Comparison of ENCODE assay signal across 22 cellular contexts in the genomic region with DNA sequence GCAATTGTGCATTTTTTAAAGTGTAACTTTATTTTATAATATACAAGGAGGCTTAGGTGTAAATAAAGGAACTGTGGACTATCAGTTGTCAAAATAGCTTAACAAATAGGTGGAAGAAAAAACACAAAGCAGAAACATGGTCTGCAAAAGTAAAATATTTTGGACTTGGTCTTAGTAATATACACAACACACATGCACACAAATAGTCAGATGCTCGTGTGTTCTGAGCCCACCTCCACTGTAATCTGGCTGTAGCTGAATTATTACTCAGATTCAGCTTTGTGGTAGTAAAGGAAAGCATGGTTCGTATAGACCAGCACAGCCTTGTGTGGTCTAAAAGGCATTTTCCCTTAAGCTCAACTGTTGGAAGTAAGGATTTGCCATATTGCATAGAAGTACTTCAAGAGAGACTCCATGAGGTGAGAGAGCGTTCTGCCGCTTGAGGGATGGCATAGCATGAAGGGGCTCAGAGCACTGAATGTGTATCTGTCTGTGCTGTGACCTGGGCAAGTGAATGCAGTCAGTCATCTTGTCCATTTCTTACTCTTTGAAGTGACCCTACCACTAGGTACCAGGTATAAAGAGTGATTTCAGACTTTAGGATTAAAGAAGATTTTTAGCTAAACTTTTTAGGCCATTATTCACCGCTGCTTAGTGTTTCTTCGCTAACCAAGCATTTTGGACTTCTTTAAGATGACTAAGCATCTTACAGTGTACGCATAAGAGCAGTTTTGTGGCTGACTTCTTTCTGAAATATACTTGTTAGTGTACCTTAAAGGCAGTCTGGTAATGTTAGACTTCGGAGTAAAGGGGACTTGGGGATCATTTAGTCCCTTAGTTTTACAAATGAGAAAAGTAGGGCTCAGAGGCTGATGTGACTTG. TPM values are rescaled to one million over a fixed set of nuclear protein-coding genes. Genes with fewer than 3 reads are reported as not detected.
A peak's percentile ranks its signal among the peaks of the same experiment; 100 is the strongest.
DNase-seq lines count a peak whose midpoint lies in the region; ATAC-seq and TF ChIP-seq lines count a peak whose summit lies in the region.
"Had no signal": no experiment of that assay in that cellular context is flagged by ENCODE, and none has a peak within 500 bp of the region (broad histone marks: within the 10 kb centered on the region; RNA-seq: fewer than 3 reads in every experiment).

No MANE protein-coding gene starts in this region.

- no peak for TF ChIP-seq CTCF in heart left ventricle (IDR thresholded peaks at IDR 0.05)
- no peak for TF ChIP-seq CTCF in chondrocyte (IDR thresholded peaks at IDR 0.05)
- no peak for TF ChIP-seq CTCF in osteoblast (IDR thresholded peaks at IDR 0.05; ENCODE audit: extremely low read depth, low read depth, low read length)
- TF ChIP-seq CTCF in thyroid gland (IDR thresholded peaks at IDR 0.05): no peak
- no peak for TF ChIP-seq CTCF in MCF 10A (IDR thresholded peaks at IDR 0.05; ENCODE audit: unreplicated experiment)
- no peak for TF ChIP-seq CTCF in WERI-Rb-1 (IDR thresholded peaks at IDR 0.05; ENCODE audit: low read depth, low read length)

- peaks cover 69% of the 10 kb centered on the region for H3K79me2 ChIP-seq in osteoblast (ENCODE audit: insufficient read depth, low read length)

- H3K27ac Mint-ChIP-seq in chondrocyte (ENCODE audit: unreplicated experiment) (peak overlapping the region; percentile 96), MCF 10A (ENCODE audit: low read depth, unreplicated experiment) (no peak overlapping the region)
- H3K27ac Mint-ChIP-seq: activated naive CD8-positive, alpha-beta T cell treated with anti-CD3 and anti-CD28 coated beads, Interleukin-2, amount 10 ng/mL, durations not matched to agents 7 days and 5 days; activated T-helper 2 cell treated with anti-CD3 and anti-CD28 coated beads, Interferon-gamma antibody, Interleukin-2, Interleukin-4, amounts not matched to agents 10 μg/mL and 5 μg/mL and 100 μg/mL, durations not matched to agents 14 hours and 24 hours and 36 hours; nephron progenitor cell; stimulated activated memory B cell treated with anti-CD40 and anti-IgM and Interleukin-4, amounts not matched to agents 10 μg/mL and 1 μg/mL and 100 μg/mL, for 72 hours; T-cell had no signal

- H3K27ac ChIP-seq in right cardiac atrium (ENCODE audit: low read length): peak overlapping the region; percentile 38
- peak overlapping the region in 3 of 12 donors; percentile 16 to 96 (median 17) for H3K27ac ChIP-seq in heart left ventricle
- peak overlapping the region; percentile 63 for H3K27ac ChIP-seq in osteoblast (ENCODE audit: low read depth, low read length)
- H3K27ac ChIP-seq in thyroid gland: no peak overlapping the region
- no peak overlapping the region for H3K27ac ChIP-seq in WERI-Rb-1
- H3K27ac ChIP-seq: skin epidermis had no signal

- no TSS peak for BruUV-seq in MCF 10A (replicated peaks; lab: Mats Ljungman, UMichigan)

- ATAC-seq in right cardiac atrium (no peak), heart left ventricle (no peak), GM21447 (IDR thresholded peaks at IDR 0.05; ENCODE audit: unreplicated experiment) (no peak)
- ATAC-seq: left lobe of liver; stimulated activated memory B cell treated with anti-CD40 and anti-IgM and Interleukin-4, amounts not matched to agents 10 μg/mL and 1 μg/mL and 100 μg/mL, for 72 hours; T-cell had no signal

- H3K36me3 ChIP-seq in heart left ventricle (peaks cover 7 to 86% (median 68%) of the 10 kb centered on the region in 9 donors), osteoblast (ENCODE audit: insufficient read depth, low read length) (peaks cover 96% of the 10 kb centered on the region), thyroid gland (peaks cover 46 to 52% of the 10 kb centered on the region in 2 donors), WERI-Rb-1 (peaks cover 60% of the 10 kb centered on the region)

- no peaks in the 10 kb centered on the region for H3K9me3 Mint-ChIP-seq in chondrocyte (ENCODE audit: low read depth)
- no peaks in the 10 kb centered on the region for H3K9me3 Mint-ChIP-seq in MCF 10A (ENCODE audit: unreplicated experiment)
- H3K9me3 Mint-ChIP-seq: activated naive CD8-positive, alpha-beta T cell treated with anti-CD3 and anti-CD28 coated beads, Interleukin-2, amount 10 ng/mL, durations not matched to agents 7 days and 5 days; activated T-helper 2 cell treated with anti-CD3 and anti-CD28 coated beads, Interferon-gamma antibody, Interleukin-2, Interleukin-4, amounts not matched to agents 10 μg/mL and 5 μg/mL and 100 μg/mL, durations not matched to agents 14 hours and 24 hours and 36 hours; nephron progenitor cell; stimulated activated memory B cell treated with anti-CD40 and anti-IgM and Interleukin-4, amounts not matched to agents 10 μg/mL and 1 μg/mL and 100 μg/mL, for 72 hours; T-cell had no signal

- H2AFZ ChIP-seq in osteoblast (ENCODE audit: low read length): no peak overlapping the region

- H3K27me3 ChIP-seq in right cardiac atrium (ENCODE audit: control insufficient read depth, insufficient read depth) (no peaks in the 10 kb centered on the region), heart left ventricle (no peaks in the 10 kb centered on the region), osteoblast (ENCODE audit: insufficient read depth, low read length) (no peaks in the 10 kb centered on the region), thyroid gland (no peaks in the 10 kb centered on the region), WERI-Rb-1 (ENCODE audit: insufficient read depth, low read depth, severe bottlenecking) (no peaks in the 10 kb centered on the region)

- CTCF ChIA-PET in MCF 10A (lab: Yijun Ruan, JAX): interaction anchor here (0.6 to 2.7 kb wide), 4 partner anchors 10 to 275 kb away, joined by 3 to 16 read pairs (median 4); no protein-coding TSS in a partner anchor

- POLR2A ChIA-PET in MCF 10A (lab: Yijun Ruan, JAX): interaction anchor here (0.5 kb wide), 1 partner anchor 66 kb away, joined by 3 read pairs; no protein-coding TSS in a partner anchor

- TF ChIP-seq POLR2A in heart left ventricle (IDR thresholded peaks at IDR 0.05) (no peak), thyroid gland (IDR thresholded peaks at IDR 0.05) (no peak)

- H4K20me1 ChIP-seq in osteoblast (ENCODE audit: insufficient read depth, low read length): peaks cover 80% of the 10 kb centered on the region

- H3K9me3 ChIP-seq in right cardiac atrium (ENCODE audit: control insufficient read depth, low read length): no peaks in the 10 kb centered on the region
- no peaks in the 10 kb centered on the region for H3K9me3 ChIP-seq in heart left ventricle
- H3K9me3 ChIP-seq in osteoblast (ENCODE audit: low read depth, low read length): no peaks in the 10 kb centered on the region
- no peaks in the 10 kb centered on the region for H3K9me3 ChIP-seq in thyroid gland
- no peaks in the 10 kb centered on the region for H3K9me3 ChIP-seq in WERI-Rb-1 (ENCODE audit: severe bottlenecking)

- DNase-seq in right cardiac atrium (no peak), heart left ventricle (no peak), chondrocyte (ENCODE audit: low spot score) (no peak), osteoblast (ENCODE audit: insufficient read length, low spot score, missing footprints) (peak; percentile 86), thyroid gland (no peak), MCF 10A (ENCODE audit: unreplicated experiment) (no peak), WERI-Rb-1 (no peak)
- DNase-seq: activated CD4-positive, alpha-beta T cell treated with anti-CD3 and anti-CD28 coated beads, Interleukin-2, amount 50 U/mL, for 1 hour; activated naive CD8-positive, alpha-beta T cell treated with anti-CD3 and anti-CD28 coated beads, Interleukin-2, amount 10 ng/mL, durations not matched to agents 7 days and 5 days; cortex of kidney; NCI-H1105; NCI-H2081 treated with DMSO at 0.1 percent for 48 hours; nephron progenitor cell; SIG-M5; stimulated activated CD4-positive, alpha-beta T cell treated with anti-CD3 and anti-CD28 coated beads, Interleukin-2, amount 100 ng/mL, for 24 hours; T-cell had no signal

- H3K27me3 Mint-ChIP-seq in chondrocyte (ENCODE audit: low read depth) (no peaks in the 10 kb centered on the region), MCF 10A (ENCODE audit: insufficient read depth, unreplicated experiment) (no peaks in the 10 kb centered on the region)
- H3K27me3 Mint-ChIP-seq: activated naive CD8-positive, alpha-beta T cell treated with anti-CD3 and anti-CD28 coated beads, Interleukin-2, amount 10 ng/mL, durations not matched to agents 7 days and 5 days; progenitor cell of endocrine pancreas; stimulated activated memory B cell treated with anti-CD40 and anti-IgM and Interleukin-4, amounts not matched to agents 10 μg/mL and 1 μg/mL and 100 μg/mL, for 72 hours; T-cell had no signal

- H3K4me2 ChIP-seq in osteoblast (ENCODE audit: insufficient read depth, low read length): no peak overlapping the region

- intact Hi-C loops in right cardiac atrium (cut with DNase I): no loop called here
- intact Hi-C loops in heart left ventricle (cut with DNase I): no loop called here
- intact Hi-C loops in thyroid gland (cut with DNase I): no loop called here
- intact Hi-C loops in MCF 10A (cut with micrococcal nuclease): no loop called here

- H3K4me1 ChIP-seq in right cardiac atrium (ENCODE audit: control insufficient read depth, insufficient read depth, low read length): peaks cover 20% of the 10 kb centered on the region
- peaks cover 12 to 99% (median 79%) of the 10 kb centered on the region in 12 donors for H3K4me1 ChIP-seq in heart left ventricle
- H3K4me1 ChIP-seq in osteoblast (ENCODE audit: insufficient read depth, low read length): peaks cover 79% of the 10 kb centered on the region
- peaks cover 30 to 42% of the 10 kb centered on the region in 2 donors for H3K4me1 ChIP-seq in thyroid gland

- 89% methylated on average over 8 of the region's 8 CpGs for WGBS in right cardiac atrium
- WGBS in heart left ventricle, 4 donors: 83 to 88% (median 84%) methylated on average over 8 of the region's 8 CpGs
- WGBS in thyroid gland, 2 donors: 96 to 97% methylated on average over 8 of the region's 8 CpGs

- H3K4me1 Mint-ChIP-seq in chondrocyte (ENCODE audit: low read depth): peaks cover 92% of the 10 kb centered on the region
- peaks cover 24% of the 10 kb centered on the region for H3K4me1 Mint-ChIP-seq in MCF 10A (ENCODE audit: insufficient read depth, unreplicated experiment)
- H3K4me1 Mint-ChIP-seq: activated naive CD8-positive, alpha-beta T cell treated with anti-CD3 and anti-CD28 coated beads, Interleukin-2, amount 10 ng/mL, durations not matched to agents 7 days and 5 days; stimulated activated memory B cell treated with anti-CD40 and anti-IgM and Interleukin-4, amounts not matched to agents 10 μg/mL and 1 μg/mL and 100 μg/mL, for 72 hours had no signal

- peaks cover 75% of the 10 kb centered on the region for H3K36me3 Mint-ChIP-seq in chondrocyte (ENCODE audit: low read depth)
- peaks cover 75% of the 10 kb centered on the region for H3K36me3 Mint-ChIP-seq in MCF 10A (ENCODE audit: insufficient read depth, unreplicated experiment)
- H3K36me3 Mint-ChIP-seq: activated naive CD8-positive, alpha-beta T cell treated with anti-CD3 and anti-CD28 coated beads, Interleukin-2, amount 10 ng/mL, durations not matched to agents 7 days and 5 days had no signal

- no peak overlapping the region for H3K4me3 ChIP-seq in right cardiac atrium (ENCODE audit: low read length)
- no peak overlapping the region for H3K4me3 ChIP-seq in heart left ventricle
- no peak overlapping the region for H3K4me3 ChIP-seq in osteoblast (ENCODE audit: insufficient read depth, low read length)
- H3K4me3 ChIP-seq in thyroid gland (replicated peaks in 1 of 3): no peak overlapping the region
- H3K4me3 ChIP-seq in WERI-Rb-1 (ENCODE audit: low read depth, low read length): no peak overlapping the region
- H3K4me3 ChIP-seq: skin epidermis had no signal

- H3K4me3 Mint-ChIP-seq in chondrocyte (ENCODE audit: unreplicated experiment) (no peak overlapping the region), MCF 10A (ENCODE audit: unreplicated experiment) (no peak overlapping the region)
- H3K4me3 Mint-ChIP-seq: activated naive CD8-positive, alpha-beta T cell treated with anti-CD3 and anti-CD28 coated beads, Interleukin-2, amount 10 ng/mL, durations not matched to agents 7 days and 5 days; nephron progenitor cell; stimulated activated memory B cell treated with anti-CD40 and anti-IgM and Interleukin-4, amounts not matched to agents 10 μg/mL and 1 μg/mL and 100 μg/mL, for 72 hours; T-cell had no signal

RNA-seq across cellular contexts. Expression of a gene that starts 15.1 kb away (rescaled TPM):
- total RNA-seq in right cardiac atrium (1,000 to 10,000 TPM; 6,360 to 7,970 (median 7,200) TPM), heart left ventricle (over 10,000 TPM in 7 of 9 donors, 1,000 to 10,000 TPM in 2; 9,722 to 18,689 (median 13,330) TPM), chondrocyte (2,291 to 2,367 TPM (median 2,332 TPM) in 3 replicates), osteoblast (1,563 and 1,708 TPM in 2 replicates), thyroid gland (100 to 1,000 TPM; 116 to 307 (median 226) TPM), MCF 10A (2022) (67.8 and 70.4 TPM in 2 replicates)
- polyA plus RNA-seq in right cardiac atrium (10,076 TPM), heart left ventricle (over 10,000 TPM; 13,651 to 16,217 TPM)

Comparison
In these comparisons a context has a peak if more than half of its experiments do, and no peak if none do; other contexts are left out.
1. H3K27ac ChIP-seq: peak in right cardiac atrium (single experiment) and osteoblast (single experiment); none in thyroid gland (0 of 3) and WERI-Rb-1 (single experiment).